Comparison of ENCODE assay signal across 1 cellular context in genomic region chr9:111474385-111474784, GRCh38.
TF ChIP-seq lines count a peak whose summit lies in the region.

No MANE protein-coding gene starts in this region.

TF ChIP-seq in WTC11, 78 proteins besides CTCF, POLR2A, EP300 and RAD21:
- TF ChIP-seq CBFB (CRISPR knock-in tag; IDR thresholded peaks at IDR 0.05; ENCODE audit: low read depth) (no peak), AFF4 (CRISPR knock-in tag; IDR thresholded peaks at IDR 0.05; ENCODE audit: borderline replicate concordance) (no peak), E2F4 (CRISPR knock-in tag; IDR thresholded peaks at IDR 0.05; ENCODE audit: borderline replicate concordance, low read depth) (no peak), ZNF396 (CRISPR knock-in tag; IDR thresholded peaks at IDR 0.05; ENCODE audit: borderline replicate concordance) (no peak)
